Comparison of ENCODE assay signal across 13 cellular contexts in genomic region chr2:84800194-84800805, GRCh38.
DNase-seq lines count a peak whose midpoint lies in the region; ATAC-seq and TF ChIP-seq lines count a peak whose summit lies in the region.
"Had no signal": no experiment of that assay in that cellular context is flagged by ENCODE, and none has a peak within 500 bp of the region (broad histone marks: within the 10 kb centered on the region; RNA-seq: fewer than 3 reads in every experiment).

No MANE protein-coding gene starts in this region.

- ATAC-seq in CD8-positive, alpha-beta T cell: no peak
- peak; percentile 66 for ATAC-seq in GM19023 (IDR thresholded peaks at IDR 0.05; ENCODE audit: unreplicated experiment)
- peak; percentile 88 for ATAC-seq in HG02798 (IDR thresholded peaks at IDR 0.05; ENCODE audit: poor library complexity, unreplicated experiment)
- ATAC-seq in GM19324 (IDR thresholded peaks at IDR 0.05; ENCODE audit: low FRiP score, unreplicated experiment): no peak

- H3K4me3 Mint-ChIP-seq in CD8-positive, alpha-beta T cell: peak overlapping the region; percentile 42
- H3K4me3 Mint-ChIP-seq: nephron progenitor cell had no signal

- no peak overlapping the region for H3K4me3 ChIP-seq in CD8-positive, alpha-beta T cell (ENCODE audit: low read depth, low read length)
- H3K4me3 ChIP-seq in HUES64 (ENCODE audit: low read length) (no peak overlapping the region), thyroid gland (replicated peaks in 1 of 3) (no peak overlapping the region)
- H3K4me3 ChIP-seq: BLaER1 treated with 17β-estradiol and CSF1 and Interleukin-3, amounts not matched to agents 10 nM and 100 nM had no signal

- H3K36me3 ChIP-seq in CD8-positive, alpha-beta T cell (ENCODE audit: insufficient read depth, low read length): no peaks in the 10 kb centered on the region
- no peaks in the 10 kb centered on the region for H3K36me3 ChIP-seq in HUES64 (ENCODE audit: insufficient read depth, low read length)
- no peaks in the 10 kb centered on the region for H3K36me3 ChIP-seq in thyroid gland
- H3K36me3 ChIP-seq: BLaER1 treated with 17β-estradiol and CSF1 and Interleukin-3, amounts not matched to agents 10 nM and 100 nM had no signal

- no peak for DNase-seq in CD8-positive, alpha-beta T cell
- DNase-seq in NCI-H146 (lab: John Stamatoyannopoulos, UW) (no peak), thyroid gland (no peak), kidney tubule cell (ENCODE audit: low spot score) (no peak)
- DNase-seq: activated CD4-positive, CD25-positive, alpha-beta regulatory T cell treated with anti-CD3 and anti-CD28 coated beads, Interleukin-2, amount 50 U/mL, for 72 hours; NCI-H2029; nephron progenitor cell had no signal

- H3K9ac ChIP-seq in HUES64 (ENCODE audit: low read depth, low read length): no peak overlapping the region
- H3K9ac ChIP-seq: BLaER1 treated with 17β-estradiol and CSF1 and Interleukin-3, amounts not matched to agents 10 nM and 100 nM had no signal

- no peak for TF ChIP-seq POLR2A in thyroid gland (IDR thresholded peaks at IDR 0.05)

- H3K4me1 ChIP-seq in CD8-positive, alpha-beta T cell (ENCODE audit: insufficient read depth, low read length): peaks cover 4% of the 10 kb centered on the region
- H3K4me1 ChIP-seq in HUES64 (ENCODE audit: insufficient read depth, low read length) (peaks cover 9% of the 10 kb centered on the region), thyroid gland (no peaks in the 10 kb centered on the region)
- H3K4me1 ChIP-seq: BLaER1 treated with 17β-estradiol and CSF1 and Interleukin-3, amounts not matched to agents 10 nM and 100 nM had no signal

- no peak overlapping the region for H3K27ac ChIP-seq in CD8-positive, alpha-beta T cell (ENCODE audit: low read depth, low read length)
- peak overlapping the region; percentile 69; the same call in 1 of the 2 replicates for H3K27ac ChIP-seq in HUES64 (ENCODE audit: low read depth, low read length)
- no peak overlapping the region for H3K27ac ChIP-seq in thyroid gland
- H3K27ac ChIP-seq: BLaER1 treated with 17β-estradiol and CSF1 and Interleukin-3, amounts not matched to agents 10 nM and 100 nM; epithelial cell of prostate had no signal

- H3K9me3 Mint-ChIP-seq in CD8-positive, alpha-beta T cell: peaks cover 11% of the 10 kb centered on the region
- H3K9me3 Mint-ChIP-seq: nephron progenitor cell had no signal

- TF ChIP-seq CTCF in CD8-positive, alpha-beta T cell (IDR thresholded peaks at IDR 0.05): no peak
- no peak for TF ChIP-seq CTCF in thyroid gland (IDR thresholded peaks at IDR 0.05)

- intact Hi-C loops in CD8-positive, alpha-beta T cell (cut with DNase I, micrococcal nuclease): no loop called here
- intact Hi-C loops in thyroid gland (cut with DNase I): no loop called here

- peaks cover 28% of the 10 kb centered on the region for H3K4me1 Mint-ChIP-seq in CD8-positive, alpha-beta T cell (ENCODE audit: low read depth)

- no peak overlapping the region for H3K27ac Mint-ChIP-seq in CD8-positive, alpha-beta T cell
- H3K27ac Mint-ChIP-seq: nephron progenitor cell had no signal

- CTCF ChIA-PET in CD8-positive, alpha-beta T cell (lab: Charles Lee): no interaction called here

- H3K27me3 Mint-ChIP-seq in CD8-positive, alpha-beta T cell (ENCODE audit: low read depth): no peaks in the 10 kb centered on the region

- peaks cover 6% of the 10 kb centered on the region for H3K36me3 Mint-ChIP-seq in CD8-positive, alpha-beta T cell

- peaks cover 7% of the 10 kb centered on the region for H3K9me3 ChIP-seq in CD8-positive, alpha-beta T cell (ENCODE audit: low read length)
- H3K9me3 ChIP-seq in HUES64 (ENCODE audit: insufficient read depth, low read depth, low read length) (no peaks in the 10 kb centered on the region), thyroid gland (no peaks in the 10 kb centered on the region)

- WGBS in HUES64: 90% methylated on average over 1 of the region's 1 CpG
- WGBS in thyroid gland, 2 donors: 65 to 88% methylated on average over 1 of the region's 1 CpG

- H3K27me3 ChIP-seq in CD8-positive, alpha-beta T cell (ENCODE audit: insufficient read depth, low read length): no peaks in the 10 kb centered on the region
- no peaks in the 10 kb centered on the region for H3K27me3 ChIP-seq in HUES64 (ENCODE audit: insufficient read depth, low read length)
- no peaks in the 10 kb centered on the region for H3K27me3 ChIP-seq in thyroid gland
- H3K27me3 ChIP-seq: BLaER1 treated with 17β-estradiol and CSF1 and Interleukin-3, amounts not matched to agents 10 nM and 100 nM had no signal

- POLR2A ChIA-PET in CD8-positive, alpha-beta T cell (lab: Charles Lee): no interaction called here

Comparison
In these comparisons a context has a peak if more than half of its experiments do, and no peak if none do; other contexts are left out.
1. ATAC-seq: peak in GM19023 (single experiment) and HG02798 (single experiment); none in CD8-positive, alpha-beta T cell (single experiment) and GM19324 (single experiment).